ENCODE assay signal across 9 cellular contexts in genomic region chr10:116521424-116522305, GRCh38. TPM values are rescaled to one million over a fixed set of nuclear protein-coding genes. Genes with fewer than 3 reads are reported as not detected.
DNase-seq lines count a peak whose midpoint lies in the region; ATAC-seq and TF ChIP-seq lines count a peak whose summit lies in the region.
"Had no signal": no experiment of that assay in that cellular context is flagged by ENCODE, and none has a peak within 500 bp of the region (broad histone marks: within the 10 kb centered on the region; RNA-seq: fewer than 3 reads in every experiment).

No MANE protein-coding gene starts in this region.

- peak; percentile 73 for ATAC-seq in HG02678 (IDR thresholded peaks at IDR 0.05; ENCODE audit: unreplicated experiment)

- no peak overlapping the region for H2AFZ ChIP-seq in OCI-LY1 (ENCODE audit: low read length)

- no peaks in the 10 kb centered on the region for H3K9me3 ChIP-seq in OCI-LY1 (ENCODE audit: low read length)

- no peaks in the 10 kb centered on the region for H3F3A ChIP-seq in OCI-LY1 (ENCODE audit: insufficient read depth, low read length)

- H3K4me2 ChIP-seq in OCI-LY1 (ENCODE audit: low read length): no peak overlapping the region

- no peak overlapping the region for H3K27ac ChIP-seq in OCI-LY1 (ENCODE audit: low read depth, low read length, poor library complexity, severe bottlenecking)
- H3K27ac ChIP-seq: epithelial cell of prostate had no signal

- H4K20me1 ChIP-seq in OCI-LY1 (ENCODE audit: insufficient read depth, low read length): no peaks in the 10 kb centered on the region

- H3K27me3 ChIP-seq in OCI-LY1 (ENCODE audit: insufficient read depth, low read length): no peaks in the 10 kb centered on the region

- H3K4me3 ChIP-seq in OCI-LY1 (ENCODE audit: low read depth, low read length, poor library complexity, severe bottlenecking) (no peak overlapping the region), choroid plexus epithelial cell (ENCODE audit: low read depth, low read length) (no peak overlapping the region)

- no peaks in the 10 kb centered on the region for H3K36me3 ChIP-seq in OCI-LY1 (ENCODE audit: insufficient read depth, low read length)

- no peaks in the 10 kb centered on the region for H3K4me1 ChIP-seq in OCI-LY1 (ENCODE audit: insufficient read depth, low read length, severe bottlenecking)

- no peaks in the 10 kb centered on the region for H3K9me2 ChIP-seq in OCI-LY1 (ENCODE audit: low read depth, low read length)

- peak; percentile 37 for DNase-seq in stimulated activated CD4-positive, alpha-beta T cell treated with anti-CD3 and anti-CD28 coated beads, Interleukin-15, amount 100 ng/mL, for 24 hours
- no peak for DNase-seq in stimulated activated CD4-positive, alpha-beta T cell treated with anti-CD3 and anti-CD28 coated beads, Interleukin-12 subunit alpha, Interleukin-12 subunit beta, amount 100 ng/mL, for 4 hours
- peak; percentile 74 for DNase-seq in choroid plexus epithelial cell (ENCODE audit: low read depth)
- DNase-seq in myocyte (ENCODE audit: low read depth): peak; percentile 58
- DNase-seq in SHP77 treated with DMSO at 0.1 percent for 48 hours (lab: John Stamatoyannopoulos, UW): no peak
- DNase-seq in NCI-H524 treated with DMSO at 0.1 percent for 48 hours (lab: John Stamatoyannopoulos, UW): no peak

- no peak overlapping the region for H3K9ac ChIP-seq in OCI-LY1 (ENCODE audit: low read length)

- H3K79me2 ChIP-seq in OCI-LY1 (ENCODE audit: insufficient read depth, low read length): no peaks in the 10 kb centered on the region

- TF ChIP-seq CTCF in OCI-LY1 (IDR thresholded peaks at IDR 0.05; ENCODE audit: low read length) (peak; percentile 76), choroid plexus epithelial cell (conservative IDR thresholded peaks at IDR 0.05; ENCODE audit: low read depth, low read length) (peak; percentile 74)

RNA-seq across cellular contexts. Expression of gene PNLIP, which starts 24.1 kb away (rescaled TPM):
- total RNA-seq in myocyte: not detected in 2 replicates
- not detected for polyA plus RNA-seq in myocyte (2012)

Comparison
In these comparisons a context has a peak if more than half of its experiments do, and no peak if none do; other contexts are left out.
1. DNase-seq: peak in stimulated activated CD4-positive, alpha-beta T cell treated with anti-CD3 and anti-CD28 coated beads, Interleukin-15, amount 100 ng/mL, for 24 hours (single experiment), choroid plexus epithelial cell (single experiment) and myocyte (single experiment); none in stimulated activated CD4-positive, alpha-beta T cell treated with anti-CD3 and anti-CD28 coated beads, Interleukin-12 subunit alpha, Interleukin-12 subunit beta, amount 100 ng/mL, for 4 hours (single experiment), SHP77 treated with DMSO at 0.1 percent for 48 hours (single experiment) and NCI-H524 treated with DMSO at 0.1 percent for 48 hours (single experiment).